ENCODE assay signal across 13 cellular contexts in the genomic region with DNA sequence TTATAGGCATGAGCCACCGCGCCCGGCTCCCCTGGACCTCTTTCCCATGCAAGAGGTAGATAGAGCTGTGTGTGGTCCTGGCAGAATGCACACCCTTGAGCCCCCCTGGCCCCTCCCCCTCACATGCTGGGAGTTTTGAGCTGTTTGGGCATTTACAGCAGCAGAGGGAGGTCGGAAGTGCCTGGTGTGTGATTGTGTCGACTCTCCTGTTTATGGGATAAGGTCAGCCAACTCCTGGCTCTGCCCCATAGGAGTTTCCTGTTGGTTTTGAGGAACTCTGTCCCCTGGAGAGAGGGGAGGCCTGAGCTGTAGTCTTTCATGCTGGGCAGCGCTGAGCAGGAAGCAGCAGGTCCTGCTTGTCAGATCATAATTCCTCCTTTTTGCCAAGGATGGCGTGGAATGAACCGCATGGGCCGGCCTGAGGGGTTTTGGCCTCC. TPM values are rescaled to one million over a fixed set of nuclear protein-coding genes. Genes with fewer than 3 reads are reported as not detected.
DNase-seq lines count a peak whose midpoint lies in the region; ATAC-seq and TF ChIP-seq lines count a peak whose summit lies in the region.
"Had no signal": no experiment of that assay in that cellular context is flagged by ENCODE, and none has a peak within 500 bp of the region (broad histone marks: within the 10 kb centered on the region; RNA-seq: fewer than 3 reads in every experiment).

No MANE protein-coding gene starts in this region.

- peak overlapping the region; percentile 55 for H3K27ac ChIP-seq in suprapubic skin
- H3K27ac ChIP-seq: neutrophil had no signal

- in situ Hi-C loops in KBM-7 (cut with MboI; ENCODE audit: low pct_unique_long_range_greater_than_20kb, low sequenced_read_pairs) (no loop called here), HAP-1 (cut with MboI; ENCODE audit: low sequenced_read_pairs) (no loop called here)

- POLR2A ChIA-PET in MCF 10A (lab: Yijun Ruan, JAX), result interaction anchor here (0.6 kb wide), 1 partner anchor 1123 kb away, joined by 3 read pairs; no protein-coding TSS in a partner anchor

- WGBS in suprapubic skin, result 44% methylated on average over 7 of the region's 9 CpGs

- TF ChIP-seq CTCF in MCF 10A (IDR thresholded peaks at IDR 0.05; ENCODE audit: unreplicated experiment) (no peak), suprapubic skin (IDR thresholded peaks at IDR 0.05) (no peak)

- H3K36me3 Mint-ChIP-seq in MCF 10A (ENCODE audit: insufficient read depth, unreplicated experiment), result peaks cover 46% of the 10 kb centered on the region
- H3K36me3 Mint-ChIP-seq in immature natural killer cell, result peaks cover 5 to 18% (median 6%) of the 10 kb centered on the region in 3 donors

- H3K4me3 ChIP-seq in suprapubic skin (no peak overlapping the region), HAP-1 (no peak overlapping the region)

- H3K9me3 ChIP-seq in suprapubic skin (no peaks in the 10 kb centered on the region), HAP-1 (no peaks in the 10 kb centered on the region)
- H3K9me3 ChIP-seq: neutrophil had no signal

- ATAC-seq in HG03108 (IDR thresholded peaks at IDR 0.05; ENCODE audit: unreplicated experiment), result no peak
- no peak for ATAC-seq in HG03196 (IDR thresholded peaks at IDR 0.05; ENCODE audit: unreplicated experiment)

- H3K4me3 Mint-ChIP-seq in MCF 10A (ENCODE audit: unreplicated experiment), result no peak overlapping the region
- H3K4me3 Mint-ChIP-seq in immature natural killer cell, result no peak overlapping the region

- H3K36me3 ChIP-seq in suprapubic skin (peaks cover 16% of the 10 kb centered on the region), HAP-1 (replicated peaks) (peaks cover 22% of the 10 kb centered on the region)

- CTCF ChIA-PET in MCF 10A (lab: Yijun Ruan, JAX), result interaction anchor here (1.1 to 3.1 kb wide), 2 partner anchors 40 to 61 kb away, joined by 3 to 14 read pairs; no protein-coding TSS in a partner anchor

- BruUV-seq in MCF 10A (replicated peaks; lab: Mats Ljungman, UMichigan), result no TSS peak

- H3K9me3 Mint-ChIP-seq in MCF 10A (ENCODE audit: unreplicated experiment), result no peaks in the 10 kb centered on the region
- no peaks in the 10 kb centered on the region for H3K9me3 Mint-ChIP-seq in immature natural killer cell

- H3K27me3 Mint-ChIP-seq in MCF 10A (ENCODE audit: insufficient read depth, unreplicated experiment) (no peaks in the 10 kb centered on the region), immature natural killer cell (ENCODE audit: low read depth in 3 of 3) (peaks cover 0 to under 1% (median 0%) of the 10 kb centered on the region in 3 donors)

- intact Hi-C loops in MCF 10A (cut with micrococcal nuclease), result no loop called here

- H3K4me1 Mint-ChIP-seq in MCF 10A (ENCODE audit: insufficient read depth, unreplicated experiment) (peaks cover 38% of the 10 kb centered on the region), immature natural killer cell (peaks cover 71 to 77% of the 10 kb centered on the region in 2 donors)

- no peak for TF ChIP-seq POLR2A in suprapubic skin (IDR thresholded peaks at IDR 0.05)

- H3K27me3 ChIP-seq in suprapubic skin (no peaks in the 10 kb centered on the region), HAP-1 (ENCODE audit: low read depth) (no peaks in the 10 kb centered on the region)
- H3K27me3 ChIP-seq: neutrophil had no signal

- no peak for TF ChIP-seq EP300 in suprapubic skin (IDR thresholded peaks at IDR 0.05)

- H3K4me1 ChIP-seq in suprapubic skin (peaks cover 90% of the 10 kb centered on the region), HAP-1 (peaks cover 3% of the 10 kb centered on the region; the same call in 1 of the 2 replicates)

- DNase-seq in KBM-7, result peak; percentile 44
- DNase-seq in MCF 10A (ENCODE audit: unreplicated experiment), result no peak
- DNase-seq in immature natural killer cell, result no peak
- peak; percentile 62 to 74 for DNase-seq in suprapubic skin (ENCODE audit: low spot score in 2 of 2)
- DNase-seq in HAP-1 (ENCODE audit: low spot score in 2 of 2), result no peak
- DNase-seq: activated CD4-positive, CD25-positive, alpha-beta regulatory T cell treated with anti-CD3 and anti-CD28 coated beads, Interleukin-2, amount 50 U/mL, for 72 hours; DMS79 treated with DMSO at 0.1 percent for 48 hours; foreskin melanocyte; NCI-H1930; OCI-M1 had no signal

- H3K27ac Mint-ChIP-seq in MCF 10A (ENCODE audit: low read depth, unreplicated experiment), result peak overlapping the region; percentile 19
- peak overlapping the region in 5 of 6 donors; percentile 30 to 71 (median 66) for H3K27ac Mint-ChIP-seq in immature natural killer cell

RNA-seq across cellular contexts. Expression of gene LRRC8A, which starts 6.0 kb away (rescaled TPM):
- total RNA-seq in MCF 10A (2022), result 30.9 and 31.6 TPM in 2 replicates
- 10 to 100 TPM; 29.3 to 98.2 (median 34.6) TPM for polyA plus RNA-seq in immature natural killer cell
- 100 to 1,000 TPM in 3 of 4 donors, 10 to 100 TPM in 1; 77.3 to 127 (median 108) TPM for total RNA-seq in suprapubic skin

RNA-seq across cellular contexts. Expression of gene KYAT1, which starts 6.2 kb away (rescaled TPM):
- 3.8 and 5.7 TPM in 2 replicates for total RNA-seq in MCF 10A (2022)
- polyA plus RNA-seq in immature natural killer cell, result 10 to 100 TPM in 1 of 3 donors, 1 to 10 TPM in 2; 9.6 to 10.1 (median 10.0) TPM
- 10 to 100 TPM; 10.6 to 17.1 (median 14.6) TPM for total RNA-seq in suprapubic skin

RNA-seq across cellular contexts. Expression of gene PHYHD1, which starts 32.9 kb away (rescaled TPM):
- total RNA-seq in MCF 10A (2022) (0.70 and 2.0 TPM in 2 replicates), suprapubic skin (10 to 100 TPM; 39.1 to 73.5 (median 49.5) TPM)
- polyA plus RNA-seq in immature natural killer cell, result 1 to 10 TPM; 2.7 to 7.1 (median 4.1) TPM

RNA-seq across cellular contexts. Expression of gene SPOUT1, which starts 58.3 kb away (rescaled TPM):
- 30.1 and 32.4 TPM in 2 replicates for total RNA-seq in MCF 10A (2022)
- polyA plus RNA-seq in immature natural killer cell, result 10 to 100 TPM; 54.2 to 82.1 (median 64.7) TPM
- 10 to 100 TPM; 44.2 to 97.4 (median 79.4) TPM for total RNA-seq in suprapubic skin

RNA-seq across cellular contexts. Expression of gene DOLK, which starts 59.5 kb away (rescaled TPM):
- 12.0 and 16.9 TPM in 2 replicates for total RNA-seq in MCF 10A (2022)
- 10 to 100 TPM in 1 of 3 donors, 1 to 10 TPM in 2; 9.5 to 18.0 (median 10.0) TPM for polyA plus RNA-seq in immature natural killer cell
- 10 to 100 TPM in 3 of 4 donors, 1 to 10 TPM in 1; 5.2 to 12.7 (median 10.8) TPM for total RNA-seq in suprapubic skin

Comparison
In these comparisons a context has a peak if more than half of its experiments do, and no peak if none do; other contexts are left out.
1. DNase-seq: peak in KBM-7 (single experiment) and suprapubic skin (2 of 2); none in MCF 10A (single experiment), immature natural killer cell (0 of 3) and HAP-1 (0 of 2).
2. RNA of gene PHYHD1, which starts 32.9 kb away (total RNA-seq): 39.1 to 73.5 TPM in suprapubic skin; 0.70 to 2.0 TPM in MCF 10A; every median in the first group is over 10 times any median in the second.